In genomic region chr17:60092890-60093493, GRCh38 we compare ENCODE assay signal across 1 cellular context.
TF ChIP-seq lines count a peak whose summit lies in the region.

No MANE protein-coding gene starts in this region.

TF ChIP-seq in K562, 482 proteins besides CTCF, POLR2A, EP300 and RAD21:
- TF ChIP-seq CBX5 (IDR thresholded peaks at IDR 0.05; ENCODE audit: borderline replicate concordance, low read depth): peak; percentile 95
- peak; percentile 80 to 88 for TF ChIP-seq CBX3 (IDR thresholded peaks at IDR 0.05; ENCODE audit: borderline replicate concordance in 1 of 2, low read length in 2 of 2)
- peak; percentile 26 to 55; a peak in 1 of 4 replicates for TF ChIP-seq TRIM24 (IDR thresholded peaks at IDR 0.05)
- TF ChIP-seq CBX1 (IDR thresholded peaks at IDR 0.05; ENCODE audit: low read depth): peak; percentile 62; the same call in 1 of the 2 replicates
- peak; percentile 89 for TF ChIP-seq TRIM28 (IDR thresholded peaks at IDR 0.05)
- peak; percentile 36; the same call in 1 of the 2 replicates for TF ChIP-seq L3MBTL2 (IDR thresholded peaks at IDR 0.05)
- TF ChIP-seq ZNF445 (CRISPR knock-in tag; IDR thresholded peaks at IDR 0.05; ENCODE audit: low read depth): peak; percentile 95
- TF ChIP-seq ZNF280A (IDR thresholded peaks at IDR 0.05; ENCODE audit: low read depth, partially characterized antibody): peak; percentile 71
